In the genomic region with DNA sequence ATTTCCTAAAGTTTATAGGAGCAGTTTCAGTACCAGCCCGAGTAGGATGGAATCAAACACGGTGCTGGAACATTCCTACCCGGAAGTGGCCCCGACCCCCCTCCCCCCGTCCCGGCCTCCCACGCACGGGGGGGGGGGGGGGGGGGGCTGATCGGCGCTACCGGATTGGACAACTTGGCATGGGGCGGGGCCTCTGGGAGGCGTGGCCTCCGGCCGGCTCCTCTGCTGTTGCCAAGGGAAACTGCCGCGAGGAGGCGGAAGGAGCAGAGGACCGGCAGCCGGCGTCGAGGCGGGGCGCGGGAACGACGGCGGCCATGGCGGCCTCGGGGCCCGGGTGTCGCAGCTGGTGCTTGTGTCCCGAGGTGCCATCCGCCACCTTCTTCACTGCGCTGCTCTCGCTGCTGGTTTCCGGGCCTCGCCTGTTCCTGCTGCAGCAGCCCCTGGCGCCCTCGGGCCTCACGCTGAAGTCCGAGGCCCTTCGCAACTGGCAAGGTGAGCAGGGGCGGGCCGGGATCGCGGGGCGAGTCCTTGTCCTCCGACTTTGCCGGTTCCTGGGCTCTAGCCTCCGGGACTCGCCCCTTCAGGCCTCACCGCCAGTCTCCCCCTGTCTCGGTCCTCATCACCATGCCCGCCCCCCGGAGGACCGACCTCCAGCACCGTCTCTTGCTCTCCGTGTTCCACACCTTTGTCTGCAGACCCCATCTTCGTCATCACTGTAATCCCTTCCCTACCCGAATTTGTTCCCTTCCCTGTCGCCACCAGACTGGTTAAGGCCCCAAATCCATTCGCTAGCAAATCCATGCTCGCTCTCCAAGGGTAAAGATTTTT, we compare ENCODE assay signal across 1 cellular context.
TF ChIP-seq lines count a peak whose summit lies in the region.

Gene RHBDD2 (plus strand): TSS at position 266 of the 828 bp plus-strand sequence. CDS start 49 bp downstream, at position 315.

TF ChIP-seq in HCT116, 20 proteins besides CTCF, POLR2A, EP300 and RAD21 (continued from another document):
- TF ChIP-seq, protein P1, sequence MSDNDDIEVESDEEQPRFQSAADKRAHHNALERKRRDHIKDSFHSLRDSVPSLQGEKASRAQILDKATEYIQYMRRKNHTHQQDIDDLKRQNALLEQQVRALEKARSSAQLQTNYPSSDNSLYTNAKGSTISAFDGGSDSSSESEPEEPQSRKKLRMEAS (IDR thresholded peaks at IDR 0.05): peak; percentile 81
- TF ChIP-seq EZH2 (IDR thresholded peaks at IDR 0.05) (no peak), SIN3A (IDR thresholded peaks at IDR 0.05; ENCODE audit: low read depth) (peak; percentile 95), ELF1 (IDR thresholded peaks at IDR 0.05; ENCODE audit: borderline replicate concordance, low read depth) (peak; percentile 68; the same call in 1 of the 2 replicates), CBX3 (IDR thresholded peaks at IDR 0.05; ENCODE audit: low read depth) (no peak), EGR1 (IDR thresholded peaks at IDR 0.05; ENCODE audit: low read depth) (peak; percentile 96), SP1 (IDR thresholded peaks at IDR 0.05; ENCODE audit: low read depth) (peak; percentile 36; the same call in 1 of the 2 replicates), ZNF274 (IDR thresholded peaks at IDR 0.05; ENCODE audit: low read depth, low read length) (no peak), FOSL1 (IDR thresholded peaks at IDR 0.05; ENCODE audit: low read depth) (no peak), CEBPB (IDR thresholded peaks at IDR 0.05; ENCODE audit: low read depth) (no peak), JUND (IDR thresholded peaks at IDR 0.05) (no peak), ATF3 (IDR thresholded peaks at IDR 0.05) (no peak), TCF7L2 (IDR thresholded peaks at IDR 0.05; ENCODE audit: borderline replicate concordance, extremely low read depth, insufficient read depth, insufficient read length) (peak; percentile 32), ZFX (IDR thresholded peaks at IDR 0.05) (peak; percentile 87)
